17 cellular contexts compared by ENCODE assay signal in the genomic region with DNA sequence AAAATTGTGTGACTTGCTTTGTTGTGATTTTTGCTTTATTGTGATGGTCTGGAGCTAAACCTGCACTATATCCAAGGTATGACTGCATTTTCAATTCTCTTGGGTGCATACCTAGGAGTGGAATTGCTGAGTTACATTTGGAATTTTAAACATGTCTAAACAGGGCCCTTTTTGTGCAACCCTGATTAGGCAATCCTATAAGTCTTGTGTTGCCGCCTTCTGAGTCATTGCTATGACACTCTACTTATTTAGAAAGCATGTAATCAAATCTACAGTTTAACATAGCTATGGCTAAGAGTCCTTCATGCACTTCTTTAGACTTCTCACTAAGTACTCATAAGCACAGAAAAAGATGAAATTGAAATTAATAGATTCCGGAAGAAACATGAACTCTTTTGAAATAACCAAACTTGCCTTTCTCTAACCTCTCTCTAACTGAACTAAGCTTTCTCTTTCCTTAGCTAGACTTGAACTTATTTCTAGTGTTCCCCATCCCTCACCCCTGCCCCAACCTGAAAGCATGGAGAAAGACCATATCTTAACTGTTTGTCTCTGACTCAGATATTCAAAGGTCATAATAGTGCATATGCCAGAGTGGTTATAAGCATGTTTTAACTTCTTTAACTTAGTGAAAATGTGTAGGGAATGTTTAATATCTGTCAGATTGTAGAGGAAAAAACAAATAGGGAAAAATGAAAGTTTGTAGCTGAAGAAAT.
DNase-seq lines count a peak whose midpoint lies in the region; ATAC-seq, FAIRE-seq and TF ChIP-seq lines count a peak whose summit lies in the region.
"Had no signal": no experiment of that assay in that cellular context is flagged by ENCODE, and none has a peak within 500 bp of the region (broad histone marks: within the 10 kb centered on the region; RNA-seq: fewer than 3 reads in every experiment).

No MANE protein-coding gene starts in this region.

- DNase-seq in AG20443 (ENCODE audit: low spot score), result peak; percentile 22
- DNase-seq in M059J (ENCODE audit: low read depth), result peak; percentile 78
- peak; percentile 99 for DNase-seq in bronchial epithelial cell (ENCODE audit: low read depth)
- DNase-seq in lung (ENCODE audit: low spot score), result no peak
- no peak for DNase-seq in activated CD8-positive, alpha-beta memory T cell treated with anti-CD3 and anti-CD28 coated beads, Interleukin-2, amount 10 ng/mL, durations not matched to agents 7 days and 5 days
- no peak for DNase-seq in SHP77 (lab: John Stamatoyannopoulos, UW)
- no peak for DNase-seq in NCI-H1930 (lab: John Stamatoyannopoulos, UW)
- DNase-seq: body of pancreas, H9, left colon had no signal

- H3K4me1 Mint-ChIP-seq in activated CD8-positive, alpha-beta memory T cell treated with anti-CD3 and anti-CD28 coated beads, Interleukin-2, amount 10 ng/mL, durations not matched to agents 7 days and 5 days, result no peaks in the 10 kb centered on the region
- H3K4me1 Mint-ChIP-seq: stimulated activated effector memory CD8-positive, alpha-beta T cell treated with anti-CD3 and anti-CD28 coated beads, Interleukin-12 subunit alpha, Interleukin-12 subunit beta, amount 100 ng/mL, for 72 hours had no signal

- TF ChIP-seq CTCF in bronchial epithelial cell (IDR thresholded peaks at IDR 0.05; ENCODE audit: insufficient read depth, low read length, severe bottlenecking), result no peak
- TF ChIP-seq CTCF in lung (IDR thresholded peaks at IDR 0.05; ENCODE audit: control extremely low read depth, extremely low read depth), result no peak

- ATAC-seq in lung (ENCODE audit: insufficient read depth, low FRiP score), result peak; percentile 44
- no peak for ATAC-seq in GM21737 (IDR thresholded peaks at IDR 0.05; ENCODE audit: unreplicated experiment)
- no peak for ATAC-seq in activated CD8-positive, alpha-beta memory T cell treated with anti-CD3 and anti-CD28 coated beads, Interleukin-2, amount 10 ng/mL, durations not matched to agents 7 days and 5 days
- ATAC-seq: body of pancreas; left colon; stimulated activated effector memory CD8-positive, alpha-beta T cell treated with anti-CD3 and anti-CD28 coated beads, Interleukin-12 subunit alpha, Interleukin-12 subunit beta, amount 100 ng/mL, for 72 hours had no signal

- no peak for FAIRE-seq in bronchial epithelial cell (lab: Jason Lieb, UNC)
- FAIRE-seq: RCC 7860 had no signal

- H3K9me3 Mint-ChIP-seq in activated CD8-positive, alpha-beta memory T cell treated with anti-CD3 and anti-CD28 coated beads, Interleukin-2, amount 10 ng/mL, durations not matched to agents 7 days and 5 days (ENCODE audit: low read depth), result no peaks in the 10 kb centered on the region
- H3K9me3 Mint-ChIP-seq: stimulated activated effector memory CD8-positive, alpha-beta T cell treated with anti-CD3 and anti-CD28 coated beads, Interleukin-12 subunit alpha, Interleukin-12 subunit beta, amount 100 ng/mL, for 72 hours had no signal

- H3K9me3 ChIP-seq in lung (ENCODE audit: control insufficient read depth in 2 of 2, insufficient read depth in 1 of 2, low read length in 1 of 2), result peaks cover 0 to 5% of the 10 kb centered on the region in 2 donors
- H3K9me3 ChIP-seq: body of pancreas, Caco-2 had no signal

- H3K4me3 Mint-ChIP-seq in activated CD8-positive, alpha-beta memory T cell treated with anti-CD3 and anti-CD28 coated beads, Interleukin-2, amount 10 ng/mL, durations not matched to agents 7 days and 5 days, result no peak overlapping the region
- H3K4me3 Mint-ChIP-seq: H9; stimulated activated effector memory CD8-positive, alpha-beta T cell treated with anti-CD3 and anti-CD28 coated beads, Interleukin-12 subunit alpha, Interleukin-12 subunit beta, amount 100 ng/mL, for 72 hours had no signal

- no peak overlapping the region for H3K27ac ChIP-seq in lung (ENCODE audit: low read depth in 1 of 2, low read length in 1 of 2)
- H3K27ac ChIP-seq: body of pancreas, esophagus muscularis mucosa, KMS-11, VCaP had no signal

- CTCF ChIA-PET in activated CD8-positive, alpha-beta memory T cell treated with anti-CD3 and anti-CD28 coated beads, Interleukin-2, amount 10 ng/mL, durations not matched to agents 7 days and 5 days (lab: Charles Lee), result interaction anchor here (0.7 kb wide), 1 partner anchor 17 kb away, joined by 3 read pairs; no protein-coding TSS in a partner anchor

- H3K36me3 ChIP-seq in bronchial epithelial cell (ENCODE audit: control insufficient read depth, insufficient read depth, low read length) (no peaks in the 10 kb centered on the region), lung (ENCODE audit: control insufficient read depth in 2 of 2, insufficient read depth in 2 of 2, low read length in 2 of 2) (no peaks in the 10 kb centered on the region)
- H3K36me3 ChIP-seq: esophagus muscularis mucosa had no signal

- H3K4me3 ChIP-seq in bronchial epithelial cell (ENCODE audit: low read depth, low read length), result no peak overlapping the region
- H3K4me3 ChIP-seq in lung, result no peak overlapping the region
- H3K4me3 ChIP-seq: body of pancreas, esophagus muscularis mucosa had no signal

- H3K27me3 Mint-ChIP-seq in activated CD8-positive, alpha-beta memory T cell treated with anti-CD3 and anti-CD28 coated beads, Interleukin-2, amount 10 ng/mL, durations not matched to agents 7 days and 5 days, result peaks cover 17% of the 10 kb centered on the region

- no peaks in the 10 kb centered on the region for H3K4me1 ChIP-seq in lung (ENCODE audit: control insufficient read depth in 2 of 2, insufficient read depth in 2 of 2, low read length in 2 of 2)
- H3K4me1 ChIP-seq: body of pancreas, esophagus muscularis mucosa had no signal

- 73 to 88% methylated on average over 2 of the region's 2 CpGs for WGBS in lung, 2 donors

- no peak overlapping the region for H3K27ac Mint-ChIP-seq in activated CD8-positive, alpha-beta memory T cell treated with anti-CD3 and anti-CD28 coated beads, Interleukin-2, amount 10 ng/mL, durations not matched to agents 7 days and 5 days
- H3K27ac Mint-ChIP-seq: H9; stimulated activated effector memory CD8-positive, alpha-beta T cell treated with anti-CD3 and anti-CD28 coated beads, Interleukin-12 subunit alpha, Interleukin-12 subunit beta, amount 100 ng/mL, for 72 hours had no signal

- no peaks in the 10 kb centered on the region for H3K36me3 Mint-ChIP-seq in activated CD8-positive, alpha-beta memory T cell treated with anti-CD3 and anti-CD28 coated beads, Interleukin-2, amount 10 ng/mL, durations not matched to agents 7 days and 5 days
- H3K36me3 Mint-ChIP-seq: stimulated activated effector memory CD8-positive, alpha-beta T cell treated with anti-CD3 and anti-CD28 coated beads, Interleukin-12 subunit alpha, Interleukin-12 subunit beta, amount 100 ng/mL, for 72 hours had no signal

- H3K27me3 ChIP-seq in bronchial epithelial cell (ENCODE audit: control insufficient read depth, insufficient read depth, low read length), result no peaks in the 10 kb centered on the region
- H3K27me3 ChIP-seq in lung (ENCODE audit: control insufficient read depth, insufficient read depth), result no peaks in the 10 kb centered on the region
- H3K27me3 ChIP-seq: body of pancreas, esophagus muscularis mucosa had no signal

Comparison
In these comparisons a context has a peak if more than half of its experiments do, and no peak if none do; other contexts are left out.
1. DNase-seq: peak in AG20443 (single experiment), M059J (single experiment) and bronchial epithelial cell (single experiment); none in lung (single experiment), activated CD8-positive, alpha-beta memory T cell treated with anti-CD3 and anti-CD28 coated beads, Interleukin-2, amount 10 ng/mL, durations not matched to agents 7 days and 5 days (single experiment), SHP77 (0 of 2) and NCI-H1930 (0 of 2).